In genomic region chr7:17447728-17448478, GRCh38 we compare ENCODE assay signal across 14 cellular contexts.
DNase-seq lines count a peak whose midpoint lies in the region; ATAC-seq and TF ChIP-seq lines count a peak whose summit lies in the region.
"Had no signal": no experiment of that assay in that cellular context is flagged by ENCODE, and none has a peak within 500 bp of the region (broad histone marks: within the 10 kb centered on the region; RNA-seq: fewer than 3 reads in every experiment).

No MANE protein-coding gene starts in this region.

- H3K4ac ChIP-seq in IMR-90 (ENCODE audit: low read depth, low read length): no peak overlapping the region

- no peaks in the 10 kb centered on the region for H3K36me3 ChIP-seq in HCT116 (ENCODE audit: control insufficient read depth in 1 of 2, insufficient read depth in 2 of 2, low read length in 2 of 2)
- no peaks in the 10 kb centered on the region; the same call in 1 of the 2 replicates for H3K36me3 ChIP-seq in IMR-90 (ENCODE audit: control insufficient read depth, insufficient read depth, low read length)
- no peaks in the 10 kb centered on the region for H3K36me3 ChIP-seq in Panc1 (ENCODE audit: control insufficient read depth, insufficient read depth, low read length)
- H3K36me3 ChIP-seq: HAP-1 had no signal

- POLR2A ChIA-PET in HCT116 (lab: Charles Lee): no interaction called here
- POLR2A ChIA-PET in IMR-90 (lab: Charles Lee; ENCODE audit: unreplicated experiment): no interaction called here
- POLR2A ChIA-PET in Panc1 (lab: Charles Lee): no interaction called here

- ATAC-seq in HCT116: no peak
- peak; percentile 49 for ATAC-seq in IMR-90 (ENCODE audit: low read depth)
- ATAC-seq in Panc1: peak; percentile 21; the same call in 1 of the 2 replicates

- RAD21 ChIA-PET in HCT116 (lab: Charles Lee; ENCODE audit: low non-redundant PET in 1 of 2, low total read pairs in 2 of 2, uncharacterized antibody in 2 of 2, unreplicated experiment in 2 of 2): no interaction called here

- no CpG with 5 or more reads among the region's 1 CpG for WGBS in IMR-90 (ENCODE audit: extremely low coverage in 2 of 2, insufficient read length in 1 of 2), 2 experiments

- H4K91ac ChIP-seq in IMR-90 (ENCODE audit: insufficient read depth, low read depth, low read length): no peak overlapping the region

- H3K27me3 ChIP-seq in HCT116 (ENCODE audit: insufficient read depth, low read length) (no peaks in the 10 kb centered on the region), IMR-90 (ENCODE audit: control insufficient read depth, insufficient read depth, low read length) (no peaks in the 10 kb centered on the region), Panc1 (ENCODE audit: control insufficient read depth, insufficient read depth, low read length) (no peaks in the 10 kb centered on the region)
- H3K27me3 ChIP-seq: BLaER1 had no signal

- no peak overlapping the region for H3K4me2 ChIP-seq in HCT116 (ENCODE audit: low read length)
- H3K4me2 ChIP-seq in IMR-90 (ENCODE audit: low read depth, low read length): no peak overlapping the region
- H3K4me2 ChIP-seq: BLaER1, KMS-11 had no signal

- H2AK9ac ChIP-seq in IMR-90 (replicated peaks; ENCODE audit: low read depth, low read length, poor library complexity): no peak overlapping the region

- H3K14ac ChIP-seq in IMR-90 (replicated peaks; ENCODE audit: low read depth, low read length): no peak overlapping the region

- no peak overlapping the region for H2BK120ac ChIP-seq in IMR-90 (ENCODE audit: low read depth, low read length)

- no peak for TF ChIP-seq POLR2A in HCT116 (IDR thresholded peaks at IDR 0.05; ENCODE audit: borderline replicate concordance, extremely low read depth, insufficient read depth, insufficient read length)
- no peak for TF ChIP-seq POLR2A in IMR-90 (IDR thresholded peaks at IDR 0.05; ENCODE audit: low read depth, low read length)

- no peak overlapping the region for H3K23ac ChIP-seq in IMR-90 (ENCODE audit: low read depth, low read length)

- H4K8ac ChIP-seq in IMR-90 (ENCODE audit: low read depth in 2 of 2, low read length in 2 of 2): no peak overlapping the region

- H2BK20ac ChIP-seq in IMR-90 (ENCODE audit: low read depth, low read length): no peak overlapping the region

- TF ChIP-seq CTCF in HCT116 (IDR thresholded peaks at IDR 0.05 in 2 of 3, conservative IDR thresholded peaks at IDR 0.05 in 1 of 3; ENCODE audit: borderline replicate concordance in 1 of 3, insufficient read depth in 1 of 3, low read depth in 2 of 3, low read length in 2 of 3): no peak
- TF ChIP-seq CTCF in IMR-90 (conservative IDR thresholded peaks at IDR 0.05; ENCODE audit: low read depth, low read length): no peak
- TF ChIP-seq CTCF in Panc1 (IDR thresholded peaks at IDR 0.05): no peak

- H2AK5ac ChIP-seq in IMR-90 (ENCODE audit: low read depth, low read length): no peak overlapping the region

- dilution Hi-C loops in IMR-90 (cut with HindIII; ENCODE audit: low sequenced_read_pairs, unreplicated experiment): no loop called here

- H2BK5ac ChIP-seq in IMR-90 (ENCODE audit: low read depth, low read length, poor library complexity, severe bottlenecking): peak overlapping the region; percentile 53

- no peak overlapping the region for H3K27ac ChIP-seq in HCT116 (ENCODE audit: low read depth, low read length)
- no peak overlapping the region for H3K27ac ChIP-seq in IMR-90 (ENCODE audit: insufficient read depth, low read length)
- H3K27ac ChIP-seq in Panc1 (ENCODE audit: low read length): no peak overlapping the region
- H3K27ac ChIP-seq: BLaER1, GM23248, KMS-11 had no signal

- intact Hi-C loops in HCT116 (cut with micrococcal nuclease) (no loop called here), IMR-90 (cut with micrococcal nuclease) (no loop called here), Panc1 (cut with micrococcal nuclease; ENCODE audit: unreplicated experiment) (no loop called here)

- no TSS peak for BruUV-seq in HCT116 (replicated peaks; lab: Mats Ljungman, UMichigan)
- BruUV-seq in IMR-90 (replicated peaks; lab: Mats Ljungman, UMichigan): no TSS peak
- no TSS peak for BruUV-seq in Panc1 (replicated peaks; lab: Mats Ljungman, UMichigan)

- DNase-seq in HCT116 (ENCODE audit: low read depth, low spot score): no peak
- DNase-seq in IMR-90: peak; percentile 24
- no peak for DNase-seq in Panc1 (ENCODE audit: low read depth, low spot score)
- no peak for DNase-seq in NCI-H2171 (lab: John Stamatoyannopoulos, UW)
- DNase-seq in ecto neural progenitor cell (ENCODE audit: low spot score): no peak
- no peak for DNase-seq in T1000 (lab: John Stamatoyannopoulos, UW)
- DNase-seq in COR-L47 (lab: John Stamatoyannopoulos, UW): no peak
- DNase-seq: Calu3; CD4-positive, alpha-beta memory T cell; DMS79 treated with DMSO at 0.1 percent for 48 hours; GM23248 had no signal

- H3K9me2 ChIP-seq in HCT116 (ENCODE audit: insufficient read depth): peaks cover 5% of the 10 kb centered on the region; the same call in 1 of the 2 replicates

- no peaks in the 10 kb centered on the region for H3K79me2 ChIP-seq in HCT116 (ENCODE audit: insufficient read depth, low read length)

- 0 out of 3 replicates have a peak overlapping the region, but pooled peaks have one; percentile 52 for H2BK15ac ChIP-seq in IMR-90 (ENCODE audit: low read depth, low read length)

- H3K9ac ChIP-seq in HCT116 (ENCODE audit: low read length): no peak overlapping the region
- H3K9ac ChIP-seq in IMR-90 (ENCODE audit: low read depth, low read length): no peak overlapping the region
- H3K9ac ChIP-seq: BLaER1, GM23248, KMS-11 had no signal

- CTCF ChIA-PET in HCT116 (lab: Charles Lee): no interaction called here
- CTCF ChIA-PET in IMR-90 (lab: Yijun Ruan, JAX): interaction anchor here (0.6 kb wide), 1 partner anchor 1059 kb away, joined by 3 read pairs; no protein-coding TSS in a partner anchor
- CTCF ChIA-PET in Panc1 (lab: Charles Lee): no interaction called here

- TF ChIP-seq RAD21 in HCT116 (IDR thresholded peaks at IDR 0.05; ENCODE audit: low read depth): no peak
- no peak for TF ChIP-seq RAD21 in IMR-90 (IDR thresholded peaks at IDR 0.05; ENCODE audit: low read length)

- no peaks in the 10 kb centered on the region for H3K79me1 ChIP-seq in IMR-90 (ENCODE audit: low read depth in 1 of 2, low read length in 2 of 2)

- in situ Hi-C loops in IMR-90 (cut with MboI; ENCODE audit: low sequenced_read_pairs): no loop called here
- in situ Hi-C loops in Panc1 (cut with HindIII; ENCODE audit: low pct_unique_long_range_greater_than_20kb, low sequenced_read_pairs): no loop called here

- H3K18ac ChIP-seq in IMR-90 (ENCODE audit: low read depth, low read length): peak overlapping the region; percentile 9; the same call in 1 of the 2 replicates

- no peaks in the 10 kb centered on the region for H3K9me1 ChIP-seq in IMR-90 (ENCODE audit: insufficient read depth, low read length)

- H3K9me3 ChIP-seq in HCT116 (ENCODE audit: control insufficient read depth in 1 of 2, insufficient read depth in 1 of 2, low read depth in 1 of 2, low read length in 2 of 2): no peaks in the 10 kb centered on the region
- peaks cover 11% of the 10 kb centered on the region for H3K9me3 ChIP-seq in IMR-90 (ENCODE audit: control insufficient read depth, insufficient read depth, low read length)
- no peaks in the 10 kb centered on the region for H3K9me3 ChIP-seq in Panc1 (ENCODE audit: control insufficient read depth, insufficient read depth, low read depth, low read length)
- H3K9me3 ChIP-seq: HAP-1 had no signal

- H2AFZ ChIP-seq in HCT116 (ENCODE audit: low read depth, low read length, poor library complexity, severe bottlenecking) (no peak overlapping the region), IMR-90 (replicated peaks; ENCODE audit: low read length, poor library complexity) (no peak overlapping the region)
- H2AFZ ChIP-seq: GM23248 had no signal

- H3K4me1 ChIP-seq in HCT116 (ENCODE audit: control insufficient read depth in 1 of 2, insufficient read depth in 2 of 2, low read length in 2 of 2) (peaks cover 6 to 15% of the 10 kb centered on the region in 2 experiments; a peak in 3 of 4 replicates), IMR-90 (ENCODE audit: control insufficient read depth, insufficient read depth, low read length) (no peaks in the 10 kb centered on the region; the same call in 1 of the 2 replicates), Panc1 (ENCODE audit: control insufficient read depth, insufficient read depth, low read length) (no peaks in the 10 kb centered on the region)
- H3K4me1 ChIP-seq: BLaER1, HAP-1 had no signal

- H4K20me1 ChIP-seq in HCT116 (ENCODE audit: insufficient read depth) (no peaks in the 10 kb centered on the region), IMR-90 (ENCODE audit: insufficient read depth, low read length) (no peaks in the 10 kb centered on the region)
- H4K20me1 ChIP-seq: BLaER1 had no signal

- H3K56ac ChIP-seq in IMR-90 (ENCODE audit: extremely low read depth, insufficient read depth, low read length): no peak overlapping the region

- no peak overlapping the region for H3K4me3 ChIP-seq in HCT116 (replicated peaks in 1 of 2; ENCODE audit: low read depth in 1 of 2, low read length in 2 of 2)
- H3K4me3 ChIP-seq in IMR-90 (ENCODE audit: insufficient read depth, low read depth, low read length): no peak overlapping the region
- H3K4me3 ChIP-seq in Panc1 (ENCODE audit: low read depth in 2 of 2, low read length in 2 of 2): no peak overlapping the region
- H3K4me3 ChIP-seq: BLaER1, GM23248, HAP-1 had no signal

- H4K5ac ChIP-seq in IMR-90 (ENCODE audit: low read depth, low read length): no peak overlapping the region

TF ChIP-seq in HCT116, 20 proteins besides CTCF, POLR2A, EP300 and RAD21:
- TF ChIP-seq ZNF274 (IDR thresholded peaks at IDR 0.05; ENCODE audit: low read depth, low read length): no peak
- TF ChIP-seq CBX3 (IDR thresholded peaks at IDR 0.05; ENCODE audit: low read depth): peak; percentile 16; the same call in 1 of the 2 replicates

TF ChIP-seq in IMR-90, 13 proteins besides CTCF, POLR2A, EP300 and RAD21 (continues in another document):
- TF ChIP-seq SMC3 (IDR thresholded peaks at IDR 0.05; ENCODE audit: low read depth, low read length) (no peak), MAZ (IDR thresholded peaks at IDR 0.05; ENCODE audit: borderline replicate concordance, low read depth, low read length) (no peak), NFE2L2 (IDR thresholded peaks at IDR 0.05; ENCODE audit: low read depth, low read length) (no peak), MAFK (IDR thresholded peaks at IDR 0.05; ENCODE audit: low read depth, low read length) (no peak), CHD1 (IDR thresholded peaks at IDR 0.05; ENCODE audit: low read depth, low read length) (no peak), ELK1 (IDR thresholded peaks at IDR 0.05; ENCODE audit: borderline replicate concordance, low read depth, low read length) (no peak), BHLHE40 (IDR thresholded peaks at IDR 0.05; ENCODE audit: low read depth, low read length) (no peak)
